ENCODE assay signal across 1 cellular context in genomic region chr15:36887214-36888017, GRCh38.
TF ChIP-seq lines count a peak whose summit lies in the region.

No MANE protein-coding gene starts in this region.

TF ChIP-seq in WTC11, 78 proteins besides CTCF, POLR2A, EP300 and RAD21 (continued from another document):
- TF ChIP-seq, protein P1, sequence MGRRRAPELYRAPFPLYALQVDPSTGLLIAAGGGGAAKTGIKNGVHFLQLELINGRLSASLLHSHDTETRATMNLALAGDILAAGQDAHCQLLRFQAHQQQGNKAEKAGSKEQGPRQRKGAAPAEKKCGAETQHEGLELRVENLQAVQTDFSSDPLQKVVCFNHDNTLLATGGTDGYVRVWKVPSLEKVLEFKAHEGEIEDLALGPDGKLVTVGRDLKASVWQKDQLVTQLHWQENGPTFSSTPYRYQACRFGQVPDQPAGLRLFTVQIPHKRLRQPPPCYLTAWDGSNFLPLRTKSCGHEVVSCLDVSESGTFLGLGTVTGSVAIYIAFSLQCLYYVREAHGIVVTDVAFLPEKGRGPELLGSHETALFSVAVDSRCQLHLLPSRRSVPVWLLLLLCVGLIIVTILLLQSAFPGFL (CRISPR knock-in tag; IDR thresholded peaks at IDR 0.05; ENCODE audit: borderline replicate concordance) = no peak
TF ChIP-seq in WTC11: peak in this region for 0.
